ENCODE assay signal across 1 cellular context in genomic region chr11:63874511-63874910, GRCh38.
TF ChIP-seq lines count a peak whose summit lies in the region.

No MANE protein-coding gene starts in this region.

TF ChIP-seq in K562, 482 proteins besides CTCF, POLR2A, EP300 and RAD21 (continued from another document and continues in another):
- TF ChIP-seq BRF2 (IDR thresholded peaks at IDR 0.05; ENCODE audit: borderline replicate concordance, insufficient read depth, insufficient read length): no peak
- peak in 1 of 2 experiments; percentile 32; a peak in 2 of 4 replicates for TF ChIP-seq FOXK2 (conservative IDR thresholded peaks at IDR 0.05 in 1 of 2, IDR thresholded peaks at IDR 0.05 in 1 of 2; ENCODE audit: low read depth in 2 of 2)
- TF ChIP-seq SMC3 (conservative IDR thresholded peaks at IDR 0.05; ENCODE audit: insufficient read depth, low read depth, low read length): no peak
- TF ChIP-seq NKRF (IDR thresholded peaks at IDR 0.05; ENCODE audit: borderline replicate concordance): no peak
- no peak for TF ChIP-seq MAX (CRISPR knock-in tag; IDR thresholded peaks at IDR 0.05)
- TF ChIP-seq SOX6 (IDR thresholded peaks at IDR 0.05): no peak
- TF ChIP-seq BRD9 (IDR thresholded peaks at IDR 0.05; ENCODE audit: low read depth, partially characterized antibody): no peak
- no peak for TF ChIP-seq HLTF (IDR thresholded peaks at IDR 0.05)
- TF ChIP-seq U2AF2 (optimal IDR thresholded peaks at IDR 0.05; ENCODE audit: low read depth, low read length): no peak
- TF ChIP-seq TEAD2 (tag; IDR thresholded peaks at IDR 0.05): no peak
- no peak for TF ChIP-seq MTF1 (CRISPR knock-in tag; IDR thresholded peaks at IDR 0.05; ENCODE audit: borderline replicate concordance)
- TF ChIP-seq CXXC5 (CRISPR knock-in tag; IDR thresholded peaks at IDR 0.05): peak; percentile 81
- TF ChIP-seq HIVEP1 (CRISPR knock-in tag; IDR thresholded peaks at IDR 0.05): no peak
- TF ChIP-seq ZNF324 (CRISPR knock-in tag; IDR thresholded peaks at IDR 0.05): no peak
- no peak for TF ChIP-seq GABPB2 (CRISPR knock-in tag; conservative IDR thresholded peaks at IDR 0.05)
- TF ChIP-seq TFE3 (CRISPR knock-in tag; IDR thresholded peaks at IDR 0.05): peak; percentile 53
- TF ChIP-seq USF2 (CRISPR knock-in tag; IDR thresholded peaks at IDR 0.05): peak; percentile 53
- no peak for TF ChIP-seq TEAD1 (CRISPR knock-in tag; IDR thresholded peaks at IDR 0.05)
- TF ChIP-seq ZKSCAN3 (CRISPR knock-in tag; IDR thresholded peaks at IDR 0.05): no peak
- no peak for TF ChIP-seq CHD4 (IDR thresholded peaks at IDR 0.05; ENCODE audit: insufficient read depth, insufficient replicate concordance, low read depth, low read length, poor library complexity, severe bottlenecking)
- TF ChIP-seq MBD1 (CRISPR knock-in tag; IDR thresholded peaks at IDR 0.05): no peak
- no peak for TF ChIP-seq EWSR1 (IDR thresholded peaks at IDR 0.05; ENCODE audit: borderline replicate concordance, low read depth, partially characterized antibody)
- no peak for TF ChIP-seq KDM5B (IDR thresholded peaks at IDR 0.05; ENCODE audit: insufficient replicate concordance, low read depth, low read length)
- no peak for TF ChIP-seq HNRNPLL (IDR thresholded peaks at IDR 0.05; ENCODE audit: low read depth, low read length, poor library complexity, severe bottlenecking)
- peak; percentile 27; the same call in 1 of the 2 replicates for TF ChIP-seq VEZF1 (CRISPR knock-in tag; IDR thresholded peaks at IDR 0.05)
- TF ChIP-seq ZC3H11A (IDR thresholded peaks at IDR 0.05; ENCODE audit: low read depth, low read length): no peak
- TF ChIP-seq KDM2B (CRISPR knock-in tag; IDR thresholded peaks at IDR 0.05): no peak
- no peak for TF ChIP-seq RERE (CRISPR knock-in tag; IDR thresholded peaks at IDR 0.05; ENCODE audit: borderline replicate concordance)
- no peak for TF ChIP-seq BCOR (IDR thresholded peaks at IDR 0.05)
- TF ChIP-seq PCBP1 (IDR thresholded peaks at IDR 0.05; ENCODE audit: low read depth, low read length, poor library complexity, severe bottlenecking): no peak
- no peak for TF ChIP-seq CHD2 (IDR thresholded peaks at IDR 0.05; ENCODE audit: low read depth, low read length)
- no peak for TF ChIP-seq CGGBP1 (CRISPR knock-in tag; IDR thresholded peaks at IDR 0.05)
- no peak for TF ChIP-seq NCOA6 (IDR thresholded peaks at IDR 0.05)
- peak; percentile 77 for TF ChIP-seq BHLHE40 (IDR thresholded peaks at IDR 0.05; ENCODE audit: low read length)
- no peak for TF ChIP-seq ATF1 (CRISPR knock-in tag; IDR thresholded peaks at IDR 0.05)
- TF ChIP-seq ATF1 (tag; IDR thresholded peaks at IDR 0.05): no peak
- TF ChIP-seq SP1 (CRISPR knock-in tag; IDR thresholded peaks at IDR 0.05): no peak
- TF ChIP-seq NFATC3 (IDR thresholded peaks at IDR 0.05): no peak
- TF ChIP-seq ESRRA (IDR thresholded peaks at IDR 0.05; ENCODE audit: borderline replicate concordance, low read depth): peak; percentile 75
- no peak for TF ChIP-seq CBX8 (IDR thresholded peaks at IDR 0.05; ENCODE audit: borderline replicate concordance, extremely low read depth, low read depth, low read length, poor library complexity, severe bottlenecking)
- no peak for TF ChIP-seq E2F6 (IDR thresholded peaks at IDR 0.05; ENCODE audit: borderline replicate concordance in 1 of 2, extremely low read depth in 1 of 2, insufficient read depth in 1 of 2, insufficient read length in 1 of 2, low read depth in 1 of 2, low read length in 1 of 2, poor library complexity in 1 of 2, severe bottlenecking in 1 of 2)
- TF ChIP-seq ZNF23 (CRISPR knock-in tag; IDR thresholded peaks at IDR 0.05): 0 out of 2 replicates have a peak, but pooled peaks have one; percentile 6
- TF ChIP-seq GTF2E2 (tag; IDR thresholded peaks at IDR 0.05): no peak
- no peak for TF ChIP-seq IRF2 (CRISPR knock-in tag; IDR thresholded peaks at IDR 0.05)
- peak; percentile 30 for TF ChIP-seq MEIS2 (IDR thresholded peaks at IDR 0.05; ENCODE audit: partially characterized antibody)
- no peak for TF ChIP-seq NFE2 (IDR thresholded peaks at IDR 0.05; ENCODE audit: low read depth)
- no peak for TF ChIP-seq SRSF3 (IDR thresholded peaks at IDR 0.05; ENCODE audit: insufficient read depth, low read length)
- TF ChIP-seq KAT7 (CRISPR knock-in tag; IDR thresholded peaks at IDR 0.05; ENCODE audit: borderline replicate concordance): no peak
- TF ChIP-seq MEF2D (tag; conservative IDR thresholded peaks at IDR 0.05; ENCODE audit: low read depth): no peak
